In genomic region chr2:113979172-113980128, GRCh38 we compare ENCODE assay signal across 8 cellular contexts.
DNase-seq lines count a peak whose midpoint lies in the region; ATAC-seq lines count a peak whose summit lies in the region.

No MANE protein-coding gene starts in this region.

- ATAC-seq in HG03175 (IDR thresholded peaks at IDR 0.05; ENCODE audit: unreplicated experiment) (no peak), left colon (no peak), GM19328 (IDR thresholded peaks at IDR 0.05; ENCODE audit: unreplicated experiment) (no peak)

- peaks cover 32% of the 10 kb centered on the region for H3K36me3 Mint-ChIP-seq in activated T-cell treated with anti-CD3 and anti-CD28 coated beads, Interleukin-2, amount 50 U/mL, for 24 hours (ENCODE audit: low read depth)

- no peaks in the 10 kb centered on the region for H3K27me3 Mint-ChIP-seq in activated T-cell treated with anti-CD3 and anti-CD28 coated beads, Interleukin-2, amount 50 U/mL, for 24 hours

- DNase-seq in HUDEP-2 (lab: John Stamatoyannopoulos, UW; ENCODE audit: unreplicated experiment in 76 of 76): peak in 51 of 76 experiments; percentile 1 to 68 (median 38)
- peak; percentile 84 for DNase-seq in activated T-cell treated with anti-CD3 and anti-CD28 coated beads, Interleukin-2, amount 50 U/mL, for 24 hours
- DNase-seq in iPS DF 19.7 (ENCODE audit: low read depth, low spot score): peak; percentile 5
- DNase-seq in stimulated activated CD8-positive, alpha-beta memory T cell treated with anti-CD3 and anti-CD28 coated beads, Interleukin-4, amount 100 ng/mL, for 4 hours (ENCODE audit: low read depth in 2 of 2, low spot score in 1 of 2): peak; percentile 1 to 7
- DNase-seq in left colon: no peak
- DNase-seq in A172 (ENCODE audit: low spot score): no peak

- H3K9me3 Mint-ChIP-seq in activated T-cell treated with anti-CD3 and anti-CD28 coated beads, Interleukin-2, amount 50 U/mL, for 24 hours: peaks cover 4% of the 10 kb centered on the region

- intact Hi-C loops in left colon (cut with DNase I, micrococcal nuclease): no loop called here

- H3K27ac Mint-ChIP-seq in activated T-cell treated with anti-CD3 and anti-CD28 coated beads, Interleukin-2, amount 50 U/mL, for 24 hours: peak overlapping the region; percentile 22

- no peak overlapping the region for H3K4me3 Mint-ChIP-seq in activated T-cell treated with anti-CD3 and anti-CD28 coated beads, Interleukin-2, amount 50 U/mL, for 24 hours

- H3K4me1 Mint-ChIP-seq in activated T-cell treated with anti-CD3 and anti-CD28 coated beads, Interleukin-2, amount 50 U/mL, for 24 hours (ENCODE audit: low read depth): peaks cover 9% of the 10 kb centered on the region

Comparison
In these comparisons a context has a peak if more than half of its experiments do, and no peak if none do; other contexts are left out.
1. DNase-seq: peak in HUDEP-2 (51 of 76), activated T-cell treated with anti-CD3 and anti-CD28 coated beads, Interleukin-2, amount 50 U/mL, for 24 hours (single experiment), iPS DF 19.7 (single experiment) and stimulated activated CD8-positive, alpha-beta memory T cell treated with anti-CD3 and anti-CD28 coated beads, Interleukin-4, amount 100 ng/mL, for 4 hours (2 of 2); none in left colon (0 of 2) and A172 (single experiment).